In genomic region chr1:77421504-77422233, GRCh38 we compare ENCODE assay signal across 15 cellular contexts.
DNase-seq lines count a peak whose midpoint lies in the region; ATAC-seq, FAIRE-seq and TF ChIP-seq lines count a peak whose summit lies in the region.
"Had no signal": no experiment of that assay in that cellular context is flagged by ENCODE, and none has a peak within 500 bp of the region (broad histone marks: within the 10 kb centered on the region; RNA-seq: fewer than 3 reads in every experiment).

No MANE protein-coding gene starts in this region.

- CTCF ChIA-PET in T-cell (lab: Charles Lee) (interaction anchor here in 1 of 2 donors (0.6 to 0.9 kb wide), 2 partner anchors 94 to 226 kb away, joined by 4 read pairs; no protein-coding TSS in a partner anchor), PC-9 (lab: Charles Lee) (no interaction called here), HepG2 (lab: Yijun Ruan, JAX; ENCODE audit: low intra/inter-chr PET ratio, low total read pairs) (no interaction called here)

- no peaks in the 10 kb centered on the region for H3K27me3 ChIP-seq in PC-9 (ENCODE audit: insufficient read depth, low read depth)
- peaks cover 0 to 10% (median 0%) of the 10 kb centered on the region in 7 donors for H3K27me3 ChIP-seq in heart right ventricle
- H3K27me3 ChIP-seq in HepG2 (ENCODE audit: control insufficient read depth in 1 of 2, insufficient read depth in 2 of 2, low read length in 2 of 2), result no peaks in the 10 kb centered on the region

- no peak for TF ChIP-seq POLR2A in HepG2 (IDR thresholded peaks at IDR 0.05; ENCODE audit: insufficient read depth in 1 of 2, low read depth in 2 of 2, low read length in 2 of 2)

- FAIRE-seq in HepG2 (lab: Jason Lieb, UNC), result no peak
- FAIRE-seq: islet of Langerhans had no signal

- H3K9me2 ChIP-seq in PC-9 (ENCODE audit: insufficient read depth), result no peaks in the 10 kb centered on the region

- TF ChIP-seq CTCF in PC-9 (conservative IDR thresholded peaks at IDR 0.05), result no peak
- no peak for TF ChIP-seq CTCF in heart right ventricle (IDR thresholded peaks at IDR 0.05)
- TF ChIP-seq CTCF in HepG2 (CRISPR knock-in tag; IDR thresholded peaks at IDR 0.05), result no peak

- no peak for TF ChIP-seq EP300 in HepG2 (IDR thresholded peaks at IDR 0.05; ENCODE audit: low read depth in 2 of 2, low read length in 2 of 2)
- no peak for TF ChIP-seq EP300 in HepG2 (CRISPR knock-in tag; IDR thresholded peaks at IDR 0.05; ENCODE audit: borderline replicate concordance)

- H2AFZ ChIP-seq in PC-9 (no peak overlapping the region), HepG2 (ENCODE audit: low read length) (no peak overlapping the region)

- H3K9me3 ChIP-seq in PC-9 (ENCODE audit: insufficient read depth, low read depth) (no peaks in the 10 kb centered on the region; the same call in 1 of the 2 replicates), heart right ventricle (peaks cover 0 to 9% (median 0%) of the 10 kb centered on the region in 11 donors), HepG2 (ENCODE audit: low read length) (no peaks in the 10 kb centered on the region)

- H3K4me3 Mint-ChIP-seq in stimulated activated naive CD8-positive, alpha-beta T cell treated with anti-CD3 and anti-CD28 coated beads, Interleukin-15, amount 100 ng/mL, for 72 hours, result no peak overlapping the region
- H3K4me3 Mint-ChIP-seq in T-cell, result peak overlapping the region in 1 of 3 donors; percentile 56
- H3K4me3 Mint-ChIP-seq: stimulated activated naive CD8-positive, alpha-beta T cell treated with anti-CD3 and anti-CD28 coated beads, Interleukin-15, Interleukin-2, amounts not matched to agents 100 ng/mL and 50 ng/mL, for 24 hours had no signal

- POLR2A ChIA-PET in T-cell (lab: Charles Lee), result interaction anchor here in 1 of 2 donors (0.5 to 0.7 kb wide), 2 partner anchors 132 to 1006 kb away, joined by 3 to 5 read pairs; no protein-coding TSS in a partner anchor
- POLR2A ChIA-PET in PC-9 (lab: Charles Lee; ENCODE audit: unreplicated experiment), result no interaction called here
- POLR2A ChIA-PET in HepG2 (lab: Yijun Ruan, JAX), result no interaction called here

- H3K4me1 Mint-ChIP-seq in stimulated activated naive CD8-positive, alpha-beta T cell treated with anti-CD3 and anti-CD28 coated beads, Interleukin-15, amount 100 ng/mL, for 72 hours, result peaks cover 35% of the 10 kb centered on the region
- H3K4me1 Mint-ChIP-seq in T-cell, result peaks cover 54 to 59% (median 57%) of the 10 kb centered on the region in 3 donors

- H3K4me3 ChIP-seq in PC-9, result no peak overlapping the region
- no peak overlapping the region for H3K4me3 ChIP-seq in heart right ventricle
- H3K4me3 ChIP-seq in HepG2 (replicated peaks in 1 of 3; ENCODE audit: insufficient read depth in 1 of 3, low read depth in 2 of 3, low read length in 3 of 3), result no peak overlapping the region

- no peak for TF ChIP-seq RAD21 in HepG2 (CRISPR knock-in tag; IDR thresholded peaks at IDR 0.05)

- H3K36me3 ChIP-seq in PC-9 (ENCODE audit: low read depth) (no peaks in the 10 kb centered on the region), heart right ventricle (no peaks in the 10 kb centered on the region), HepG2 (replicated peaks in 1 of 2; ENCODE audit: control insufficient read depth in 1 of 2, insufficient read depth in 2 of 2, low read length in 2 of 2) (no peaks in the 10 kb centered on the region)

- H3K36me3 Mint-ChIP-seq in T-cell, result peaks cover 63% of the 10 kb centered on the region

- no TSS peak for BruUV-seq in PC-9 (replicated peaks; lab: Mats Ljungman, UMichigan)
- BruUV-seq in HepG2 (replicated peaks; lab: Mats Ljungman, UMichigan), result no TSS peak

- no peaks in the 10 kb centered on the region for H3F3A ChIP-seq in PC-9 (ENCODE audit: insufficient read depth, low read depth)

- ATAC-seq in stimulated activated naive CD8-positive, alpha-beta T cell treated with anti-CD3 and anti-CD28 coated beads, Interleukin-15, amount 100 ng/mL, for 72 hours, result peak; percentile 77
- no peak for ATAC-seq in stimulated activated naive CD8-positive, alpha-beta T cell treated with anti-CD3 and anti-CD28 coated beads, Interleukin-15, Interleukin-2, amounts not matched to agents 100 U/mL and 50 U/mL, for 24 hours
- ATAC-seq in HG02642 (IDR thresholded peaks at IDR 0.05; ENCODE audit: poor library complexity, unreplicated experiment) (peak; percentile 56), T-cell (replicated peaks in 1 of 4) (peak; percentile 88 to 97 (median 95)), heart right ventricle (no peak), HepG2 (no peak)
- ATAC-seq: SK-N-SH treated with all-trans-retinoic acid at 6 μM for 48 hours had no signal

- H3K27me3 Mint-ChIP-seq in stimulated activated naive CD8-positive, alpha-beta T cell treated with anti-CD3 and anti-CD28 coated beads, Interleukin-15, amount 100 ng/mL, for 72 hours, result no peaks in the 10 kb centered on the region
- H3K27me3 Mint-ChIP-seq in T-cell, result peaks cover 3% of the 10 kb centered on the region in 2 donors
- H3K27me3 Mint-ChIP-seq: stimulated activated naive CD8-positive, alpha-beta T cell treated with anti-CD3 and anti-CD28 coated beads, Interleukin-15, Interleukin-2, amounts not matched to agents 100 ng/mL and 50 ng/mL, for 24 hours had no signal

- DNase-seq in stimulated activated naive CD8-positive, alpha-beta T cell treated with anti-CD3 and anti-CD28 coated beads, Interleukin-15, amount 100 ng/mL, for 72 hours, result no peak
- no peak for DNase-seq in stimulated activated naive CD8-positive, alpha-beta T cell treated with anti-CD3 and anti-CD28 coated beads, Interleukin-15, Interleukin-2, amounts not matched to agents 100 U/mL and 50 U/mL, for 24 hours
- peak in 28 of 34 experiments; percentile 4 to 50 (median 26) for DNase-seq in T-cell
- DNase-seq in PC-9, result no peak
- DNase-seq in heart right ventricle, result no peak
- no peak for DNase-seq in HepG2 (ENCODE audit: low spot score)
- no peak for DNase-seq in foreskin melanocyte
- DNase-seq: AML-193; EL; NCI-H2029; stimulated activated CD4-positive, alpha-beta T cell treated with anti-CD3 and anti-CD28 coated beads, Interleukin-4, amount 100 ng/mL, for 1 hour had no signal

- no peak overlapping the region for H3K9ac ChIP-seq in HepG2 (ENCODE audit: insufficient read depth, low read depth, low read length)

- WGBS in heart right ventricle, 2 donors, result 78 to 81% methylated on average over 3 of the region's 3 CpGs
- 7% methylated on average over 3 of the region's 3 CpGs for WGBS in HepG2 (ENCODE audit: low lambda C conversion rate)

- no peaks in the 10 kb centered on the region for H3K79me2 ChIP-seq in PC-9 (ENCODE audit: low read depth)
- H3K79me2 ChIP-seq in HepG2 (ENCODE audit: insufficient read depth, low read length), result no peaks in the 10 kb centered on the region

- H3K27ac ChIP-seq in PC-9 (no peak overlapping the region), heart right ventricle (no peak overlapping the region), HepG2 (ENCODE audit: extremely low read length, insufficient read depth, low read length) (no peak overlapping the region)

- peaks cover 17 to 20% of the 10 kb centered on the region in 2 donors for H3K9me3 Mint-ChIP-seq in stimulated activated naive CD8-positive, alpha-beta T cell treated with anti-CD3 and anti-CD28 coated beads, Interleukin-15, amount 100 ng/mL, for 72 hours
- H3K9me3 Mint-ChIP-seq in T-cell, result peaks cover 11 to 22% (median 18%) of the 10 kb centered on the region in 3 donors

- H3K27ac Mint-ChIP-seq in stimulated activated naive CD8-positive, alpha-beta T cell treated with anti-CD3 and anti-CD28 coated beads, Interleukin-15, amount 100 ng/mL, for 72 hours, result peak overlapping the region in 1 of 2 donors; percentile 67
- H3K27ac Mint-ChIP-seq in T-cell, result peak overlapping the region; percentile 73 to 80
- H3K27ac Mint-ChIP-seq: stimulated activated naive CD8-positive, alpha-beta T cell treated with anti-CD3 and anti-CD28 coated beads, Interleukin-15, Interleukin-2, amounts not matched to agents 100 ng/mL and 50 ng/mL, for 24 hours had no signal

- no peak overlapping the region for H3K4me2 ChIP-seq in PC-9
- H3K4me2 ChIP-seq in HepG2 (ENCODE audit: low read depth, low read length), result no peak overlapping the region

- intact Hi-C loops in PC-9 (cut with micrococcal nuclease; ENCODE audit: unreplicated experiment), result no loop called here
- intact Hi-C loops in heart right ventricle (cut with DNase I), result no loop called here
- intact Hi-C loops in HepG2 (cut with micrococcal nuclease; ENCODE audit: unreplicated experiment), result no loop called here

- in situ Hi-C loops in HepG2 (cut with HindIII; ENCODE audit: extremely low pct_ligation_motif_present, low pct_unique_long_range_greater_than_20kb), result no loop called here

- H3K4me1 ChIP-seq in PC-9 (replicated peaks; ENCODE audit: insufficient read depth) (peaks cover 23% of the 10 kb centered on the region), heart right ventricle (no peaks in the 10 kb centered on the region), HepG2 (ENCODE audit: insufficient read depth, low read length) (no peaks in the 10 kb centered on the region)

- H4K20me1 ChIP-seq in PC-9 (ENCODE audit: insufficient read depth), result no peaks in the 10 kb centered on the region
- no peaks in the 10 kb centered on the region for H4K20me1 ChIP-seq in HepG2 (ENCODE audit: insufficient read depth, low read length)

TF ChIP-seq in HepG2, 621 proteins besides CTCF, POLR2A, EP300 and RAD21 (continues in another document):
- TF ChIP-seq SP140L (CRISPR knock-in tag; IDR thresholded peaks at IDR 0.05; ENCODE audit: borderline replicate concordance), result no peak
- TF ChIP-seq ZNF616 (CRISPR knock-in tag; IDR thresholded peaks at IDR 0.05; ENCODE audit: low read depth), result no peak
- no peak for TF ChIP-seq JARID2 (CRISPR knock-in tag; IDR thresholded peaks at IDR 0.05; ENCODE audit: insufficient replicate concordance)
- TF ChIP-seq ZNF557 (CRISPR knock-in tag; IDR thresholded peaks at IDR 0.05), result no peak
- TF ChIP-seq MED8 (CRISPR knock-in tag; IDR thresholded peaks at IDR 0.05; ENCODE audit: insufficient replicate concordance), result no peak
- TF ChIP-seq NFYB (CRISPR knock-in tag; IDR thresholded peaks at IDR 0.05), result no peak
- no peak for TF ChIP-seq ZNF136 (CRISPR knock-in tag; IDR thresholded peaks at IDR 0.05; ENCODE audit: low read depth)
- no peak for TF ChIP-seq MYC (CRISPR knock-in tag; IDR thresholded peaks at IDR 0.05; ENCODE audit: borderline replicate concordance)
- no peak for TF ChIP-seq JUN (CRISPR knock-in tag; IDR thresholded peaks at IDR 0.05)

Comparison
In these comparisons a context has a peak if more than half of its experiments do, and no peak if none do; other contexts are left out.
1. ATAC-seq: peak in stimulated activated naive CD8-positive, alpha-beta T cell treated with anti-CD3 and anti-CD28 coated beads, Interleukin-15, amount 100 ng/mL, for 72 hours (single experiment), HG02642 (single experiment) and T-cell (4 of 4); none in stimulated activated naive CD8-positive, alpha-beta T cell treated with anti-CD3 and anti-CD28 coated beads, Interleukin-15, Interleukin-2, amounts not matched to agents 100 U/mL and 50 U/mL, for 24 hours (single experiment), heart right ventricle (0 of 8) and HepG2 (single experiment).
2. DNase-seq: peak in T-cell (28 of 34); none in stimulated activated naive CD8-positive, alpha-beta T cell treated with anti-CD3 and anti-CD28 coated beads, Interleukin-15, amount 100 ng/mL, for 72 hours (0 of 2), stimulated activated naive CD8-positive, alpha-beta T cell treated with anti-CD3 and anti-CD28 coated beads, Interleukin-15, Interleukin-2, amounts not matched to agents 100 U/mL and 50 U/mL, for 24 hours (single experiment), PC-9 (0 of 2), heart right ventricle (0 of 2), HepG2 (single experiment) and foreskin melanocyte (single experiment).